In the genomic region with DNA sequence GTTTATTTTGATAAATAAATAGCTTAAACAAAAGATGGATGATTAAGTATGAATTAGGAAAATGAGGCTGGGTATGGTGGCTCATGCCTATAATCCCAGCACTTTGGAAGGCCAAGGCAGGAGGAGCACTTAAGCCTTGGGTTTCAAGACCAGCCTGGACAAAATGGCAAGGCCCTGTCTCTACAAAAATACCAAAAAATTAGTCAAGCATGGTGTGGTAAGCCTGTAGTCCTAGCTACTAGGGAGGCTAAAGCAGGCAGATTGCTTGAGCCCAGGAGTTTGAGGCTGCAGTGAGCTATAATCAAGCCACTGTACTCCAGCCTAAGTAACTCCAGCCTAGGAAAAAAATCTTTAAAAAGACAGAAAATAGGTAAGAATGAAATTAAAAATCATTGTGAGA, we compare ENCODE assay signal across 20 cellular contexts.
DNase-seq lines count a peak whose midpoint lies in the region; FAIRE-seq and TF ChIP-seq lines count a peak whose summit lies in the region.
"Had no signal": no experiment of that assay in that cellular context is flagged by ENCODE, and none has a peak within 500 bp of the region (broad histone marks: within the 10 kb centered on the region; RNA-seq: fewer than 3 reads in every experiment).

No MANE protein-coding gene starts in this region.

- in situ Hi-C loops in brain microvascular endothelial cell (cut with HindIII; ENCODE audit: low pct_ligation_motif_present, low sequenced_read_pairs), result no loop called here

- peaks cover 2% of the 10 kb centered on the region for H3K36me3 ChIP-seq in brain microvascular endothelial cell (replicated peaks)
- H3K36me3 ChIP-seq in tibial nerve, result peaks cover 0 to 7% (median 0%) of the 10 kb centered on the region in 3 donors

- TF ChIP-seq CTCF in nephron progenitor cell (IDR thresholded peaks at IDR 0.05) (no peak), brain microvascular endothelial cell (IDR thresholded peaks at IDR 0.05; ENCODE audit: low read depth, low read length, missing control alignments) (no peak), tibial nerve (IDR thresholded peaks at IDR 0.05) (no peak)

- H3K27ac ChIP-seq in brain microvascular endothelial cell (no peak overlapping the region), tibial nerve (no peak overlapping the region)
- H3K27ac ChIP-seq: BLaER1 had no signal

- H3K9me3 ChIP-seq in tibial nerve, result no peaks in the 10 kb centered on the region
- H3K9me3 ChIP-seq: A549, BLaER1 had no signal

- FAIRE-seq in GM12892 (lab: Jason Lieb, UNC), result no peak
- FAIRE-seq: A549, HepG2 had no signal

- peaks cover 7% of the 10 kb centered on the region for H3K4me1 Mint-ChIP-seq in nephron progenitor cell
- H3K4me1 Mint-ChIP-seq: IgD-negative memory B cell had no signal

- no peak for TF ChIP-seq EP300 in tibial nerve (IDR thresholded peaks at IDR 0.05)

- H3K4me1 ChIP-seq in tibial nerve, result peaks cover 0 to 11% (median 0%) of the 10 kb centered on the region in 4 donors

- H3K27me3 ChIP-seq in brain microvascular endothelial cell (replicated peaks), result no peaks in the 10 kb centered on the region
- no peaks in the 10 kb centered on the region for H3K27me3 ChIP-seq in tibial nerve
- H3K27me3 ChIP-seq: BLaER1 had no signal

- TF ChIP-seq POLR2A in tibial nerve (IDR thresholded peaks at IDR 0.05), result no peak
- TF ChIP-seq POLR2A in GM12892 (IDR thresholded peaks at IDR 0.05; ENCODE audit: low read depth, low read length), result no peak

- no peak overlapping the region for H3K4me3 Mint-ChIP-seq in nephron progenitor cell
- H3K4me3 Mint-ChIP-seq: CD4-positive, CD25-positive, alpha-beta regulatory T cell; CD8-positive, alpha-beta memory T cell; HFFc6; IgD-negative memory B cell had no signal

- DNase-seq in DMS53 (lab: John Stamatoyannopoulos, UW), result peak; percentile 25
- DNase-seq in DMS53 treated with DMSO at 0.1 percent for 48 hours (lab: John Stamatoyannopoulos, UW; ENCODE audit: unreplicated experiment), result no peak
- DNase-seq in glomerular visceral epithelial cell (ENCODE audit: extremely low spot score), result peak; percentile 26
- DNase-seq in nephron progenitor cell, result no peak
- no peak for DNase-seq in brain microvascular endothelial cell
- DNase-seq in tibial nerve (ENCODE audit: low spot score in 2 of 2), result no peak
- DNase-seq in GM12892 (ENCODE audit: insufficient read length), result no peak
- DNase-seq: CD4-positive, CD25-positive, alpha-beta regulatory T cell; CD8-positive, alpha-beta memory T cell; COR-L47; DMS 273 treated with DMSO at 0.1 percent for 48 hours; DMS79; GDM1; GOT3; H7; HFFc6 had no signal

- no peaks in the 10 kb centered on the region for H3K9me3 Mint-ChIP-seq in nephron progenitor cell
- H3K9me3 Mint-ChIP-seq: CD4-positive, CD25-positive, alpha-beta regulatory T cell; CD8-positive, alpha-beta memory T cell; HFFc6; IgD-negative memory B cell had no signal

- H3K27ac Mint-ChIP-seq in nephron progenitor cell, result peak overlapping the region; percentile 61
- H3K27ac Mint-ChIP-seq: CD4-positive, CD25-positive, alpha-beta regulatory T cell; CD8-positive, alpha-beta memory T cell; HFFc6; IgD-negative memory B cell had no signal

- H3K4me3 ChIP-seq in brain microvascular endothelial cell (ENCODE audit: low read depth, low read length), result no peak overlapping the region
- no peak overlapping the region for H3K4me3 ChIP-seq in tibial nerve
- H3K4me3 ChIP-seq: A549, BLaER1 had no signal

- peaks cover 67% of the 10 kb centered on the region for H3K36me3 Mint-ChIP-seq in nephron progenitor cell (ENCODE audit: low read depth)
- H3K36me3 Mint-ChIP-seq: CD4-positive, CD25-positive, alpha-beta regulatory T cell had no signal

- no peaks in the 10 kb centered on the region for H3K27me3 Mint-ChIP-seq in nephron progenitor cell (ENCODE audit: low read depth, poor library complexity)
- H3K27me3 Mint-ChIP-seq: IgD-negative memory B cell had no signal

Comparison
In these comparisons a context has a peak if more than half of its experiments do, and no peak if none do; other contexts are left out.
1. DNase-seq: peak in DMS53 (single experiment) and glomerular visceral epithelial cell (single experiment); none in DMS53 treated with DMSO at 0.1 percent for 48 hours (single experiment), nephron progenitor cell (single experiment), brain microvascular endothelial cell (single experiment), tibial nerve (0 of 2) and GM12892 (single experiment).